In genomic region chr15:83435202-83435601, GRCh38 we compare ENCODE assay signal across 17 cellular contexts. TPM values are rescaled to one million over a fixed set of nuclear protein-coding genes. Genes with fewer than 3 reads are reported as not detected.
DNase-seq lines count a peak whose midpoint lies in the region; ATAC-seq, FAIRE-seq and TF ChIP-seq lines count a peak whose summit lies in the region.
"Had no signal": no experiment of that assay in that cellular context is flagged by ENCODE, and none has a peak within 500 bp of the region (broad histone marks: within the 10 kb centered on the region; RNA-seq: fewer than 3 reads in every experiment).

No MANE protein-coding gene starts in this region.

- no peak for FAIRE-seq in HepG2 (lab: Jason Lieb, UNC)

- no peak for TF ChIP-seq RAD21 in HepG2 (CRISPR knock-in tag; IDR thresholded peaks at IDR 0.05)

- no peaks in the 10 kb centered on the region for H3K36me3 ChIP-seq in BLaER1
- H3K36me3 ChIP-seq in HepG2 (replicated peaks in 1 of 2; ENCODE audit: control insufficient read depth in 1 of 2, insufficient read depth in 2 of 2, low read length in 2 of 2), result no peaks in the 10 kb centered on the region
- no peaks in the 10 kb centered on the region for H3K36me3 ChIP-seq in GM23338 (ENCODE audit: insufficient read depth)
- no peaks in the 10 kb centered on the region for H3K36me3 ChIP-seq in transverse colon

- no peak overlapping the region for H3K27ac Mint-ChIP-seq in GM23338

- no peak for TF ChIP-seq CTCF in astrocyte of the spinal cord (IDR thresholded peaks at IDR 0.05; ENCODE audit: low read depth, low read length)
- no peak for TF ChIP-seq CTCF in HepG2 (CRISPR knock-in tag; IDR thresholded peaks at IDR 0.05)
- TF ChIP-seq CTCF in GM23338 (conservative IDR thresholded peaks at IDR 0.05; ENCODE audit: low read depth in 2 of 2), result no peak
- TF ChIP-seq CTCF in transverse colon (IDR thresholded peaks at IDR 0.05), result no peak

- DNase-seq in M059J (ENCODE audit: low read depth) (peak; percentile 47), astrocyte of the spinal cord (ENCODE audit: low read depth, low spot score) (peak; percentile 5), renal cortical epithelial cell (ENCODE audit: low read depth) (peak; percentile 9), HepG2 (ENCODE audit: low spot score) (no peak), GM23338 (ENCODE audit: low spot score) (no peak), transverse colon (no peak), GM19240 (ENCODE audit: insufficient read length, low spot score) (no peak)
- DNase-seq: 8988T, C1 segment of cervical spinal cord, EL, H7, NCI-H1436, NCI-H2029, NCI-H2171, NCI-H774 had no signal

- no peaks in the 10 kb centered on the region for H3K36me3 Mint-ChIP-seq in GM23338 (ENCODE audit: low read depth)

- 8% methylated on average over 7 of the region's 8 CpGs for WGBS in HepG2 (ENCODE audit: low lambda C conversion rate)
- 49% methylated on average over 8 of the region's 8 CpGs; no CpG with 5 or more reads in 1 of the 2 donors for WGBS in transverse colon (ENCODE audit: low coverage in 1 of 2), 2 donors

- peaks cover 6% of the 10 kb centered on the region for H3K27me3 Mint-ChIP-seq in GM23338 (ENCODE audit: insufficient read depth, low read depth, poor library complexity)

- ATAC-seq in HepG2, result no peak
- ATAC-seq in GM23338, result no peak

- peaks cover 17% of the 10 kb centered on the region for H3K4me1 Mint-ChIP-seq in GM23338

- H3K4me3 ChIP-seq in BLaER1 (no peak overlapping the region), astrocyte of the spinal cord (ENCODE audit: low read depth, low read length) (no peak overlapping the region), HepG2 (replicated peaks in 1 of 3; ENCODE audit: insufficient read depth in 1 of 3, low read depth in 2 of 3, low read length in 3 of 3) (no peak overlapping the region), GM23338 (no peak overlapping the region), transverse colon (no peak overlapping the region)

- intact Hi-C loops in HepG2 (cut with micrococcal nuclease; ENCODE audit: unreplicated experiment), result loop anchor here (5.0 kb wide), 1 partner anchor 188 kb away; no protein-coding TSS in a partner anchor
- intact Hi-C loops in transverse colon (cut with DNase I; ENCODE audit: low total_unique reads), result loop anchor here (10.0 kb wide), 2 partner anchors 180 to 600 kb away; no protein-coding TSS in a partner anchor

- no peaks in the 10 kb centered on the region for H3K9me3 Mint-ChIP-seq in GM23338

- TF ChIP-seq POLR2A in HepG2 (IDR thresholded peaks at IDR 0.05; ENCODE audit: insufficient read depth in 1 of 2, low read depth in 2 of 2, low read length in 2 of 2) (no peak), transverse colon (IDR thresholded peaks at IDR 0.05) (no peak)

- in situ Hi-C loops in astrocyte of the spinal cord (cut with HindIII; ENCODE audit: low sequenced_read_pairs) (no loop called here), HepG2 (cut with HindIII; ENCODE audit: extremely low pct_ligation_motif_present, low pct_unique_long_range_greater_than_20kb) (loop anchor here (5.0 kb wide), 1 partner anchor 122 kb away; no protein-coding TSS in a partner anchor), transverse colon (cut with MboI; ENCODE audit: low pct_ligation_motif_present in 1 of 4, low pct_unique_long_range_greater_than_20kb in 1 of 4, low sequenced_read_pairs in 3 of 4) (loop anchor here in 1 of 4 donors (10.0 kb wide), 2 partner anchors 130 to 190 kb away; no protein-coding TSS in a partner anchor)

- H3F3A ChIP-seq in GM23338 (replicated peaks; ENCODE audit: low read depth), result no peaks in the 10 kb centered on the region

- H3K9ac ChIP-seq in BLaER1 (no peak overlapping the region), HepG2 (ENCODE audit: insufficient read depth, low read depth, low read length) (no peak overlapping the region)

- H3K9me3 ChIP-seq in BLaER1 (no peaks in the 10 kb centered on the region), HepG2 (ENCODE audit: low read length) (no peaks in the 10 kb centered on the region), transverse colon (no peaks in the 10 kb centered on the region)

- no peaks in the 10 kb centered on the region for H3K27me3 ChIP-seq in BLaER1
- peaks cover 1 to 12% of the 10 kb centered on the region in 2 experiments; a peak in 1 of 5 replicates for H3K27me3 ChIP-seq in HepG2 (ENCODE audit: control insufficient read depth in 1 of 2, insufficient read depth in 2 of 2, low read length in 2 of 2)
- no peaks in the 10 kb centered on the region for H3K27me3 ChIP-seq in GM23338 (ENCODE audit: insufficient read depth)
- no peaks in the 10 kb centered on the region for H3K27me3 ChIP-seq in transverse colon

- TF ChIP-seq EP300 in HepG2 (IDR thresholded peaks at IDR 0.05; ENCODE audit: low read depth in 2 of 2, low read length in 2 of 2) (no peak), HepG2 (CRISPR knock-in tag; IDR thresholded peaks at IDR 0.05; ENCODE audit: borderline replicate concordance) (no peak), transverse colon (IDR thresholded peaks at IDR 0.05; ENCODE audit: low read depth) (no peak)

- no TSS peak for BruUV-seq in HepG2 (replicated peaks; lab: Mats Ljungman, UMichigan)

- H3K4me3 Mint-ChIP-seq in GM23338, result no peak overlapping the region

- CTCF ChIA-PET in HepG2 (lab: Yijun Ruan, JAX; ENCODE audit: low intra/inter-chr PET ratio, low total read pairs), result no interaction called here

- POLR2A ChIA-PET in HepG2 (lab: Yijun Ruan, JAX), result no interaction called here

- H3K27ac ChIP-seq in BLaER1, result no peak overlapping the region
- no peak overlapping the region for H3K27ac ChIP-seq in HepG2 (ENCODE audit: extremely low read length, insufficient read depth, low read length)
- no peak overlapping the region for H3K27ac ChIP-seq in GM23338 (ENCODE audit: low read depth)
- no peak overlapping the region for H3K27ac ChIP-seq in transverse colon

- no peaks in the 10 kb centered on the region for H3K79me2 ChIP-seq in HepG2 (ENCODE audit: insufficient read depth, low read length)
- H3K79me2 ChIP-seq in GM23338 (replicated peaks; ENCODE audit: insufficient read depth), result no peaks in the 10 kb centered on the region

- no peaks in the 10 kb centered on the region for H4K20me1 ChIP-seq in BLaER1
- no peaks in the 10 kb centered on the region for H4K20me1 ChIP-seq in HepG2 (ENCODE audit: insufficient read depth, low read length)
- no peaks in the 10 kb centered on the region for H4K20me1 ChIP-seq in GM23338 (replicated peaks; ENCODE audit: insufficient read depth)

- H2AFZ ChIP-seq in HepG2 (ENCODE audit: low read length) (no peak overlapping the region), GM23338 (no peak overlapping the region)

- H3K4me1 ChIP-seq in BLaER1 (peaks cover 31% of the 10 kb centered on the region), HepG2 (ENCODE audit: insufficient read depth, low read length) (no peaks in the 10 kb centered on the region), GM23338 (ENCODE audit: insufficient read depth) (no peaks in the 10 kb centered on the region; the same call in 1 of the 2 replicates), transverse colon (no peaks in the 10 kb centered on the region)

- peak overlapping the region; percentile 67 for H3K4me2 ChIP-seq in BLaER1
- H3K4me2 ChIP-seq in HepG2 (ENCODE audit: low read depth, low read length), result no peak overlapping the region
- H3K4me2 ChIP-seq in GM23338, result no peak overlapping the region

- H3K9me2 ChIP-seq in GM23338 (ENCODE audit: insufficient read depth), result no peaks in the 10 kb centered on the region

TF ChIP-seq in HepG2, 621 proteins besides CTCF, POLR2A, EP300 and RAD21:
- TF ChIP-seq ZZZ3 (CRISPR knock-in tag; IDR thresholded peaks at IDR 0.05; ENCODE audit: borderline replicate concordance) (no peak), ZNF484 (CRISPR knock-in tag; IDR thresholded peaks at IDR 0.05; ENCODE audit: borderline replicate concordance, low read depth) (no peak), KDM5A (IDR thresholded peaks at IDR 0.05; ENCODE audit: borderline replicate concordance, low read length) (no peak), HNF4A (CRISPR knock-in tag; IDR thresholded peaks at IDR 0.05) (no peak), AKAP8 (CRISPR knock-in tag; IDR thresholded peaks at IDR 0.05) (no peak)

TF ChIP-seq in GM23338, 12 proteins besides CTCF, POLR2A, EP300 and RAD21:
- TF ChIP-seq ZNF114 (CRISPR knock-in tag; IDR thresholded peaks at IDR 0.05) (no peak), NANOG (IDR thresholded peaks at IDR 0.05; ENCODE audit: borderline replicate concordance) (no peak), POLR2AphosphoS5 (IDR thresholded peaks at IDR 0.05; ENCODE audit: low read depth) (no peak), EZH2 (IDR thresholded peaks at IDR 0.05; ENCODE audit: low read depth, unreplicated experiment) (no peak), STAT1 (IDR thresholded peaks at IDR 0.05; ENCODE audit: unreplicated experiment) (no peak)

RNA-seq across cellular contexts. Expression of gene SH3GL3, which starts 11.9 kb away (rescaled TPM):
- total RNA-seq in M059J (2014; rRNA removed; shearing (Covaris generic)), result 0.27 TPM in 1 of 2 replicates, not detected in the other
- total RNA-seq in renal cortical epithelial cell (0.35 and 0.69 TPM in 2 replicates), HepG2 (2016; rRNA removed; fragmentation: Illumina TruSeq; extraction: Trizol) (not detected in 2 replicates), transverse colon (not detected)
- total RNA-seq in HepG2 (2016; cell fraction: cytosol; rRNA removed; fragmentation: Illumina TruSeq; extraction: Trizol; ENCODE audit: low read depth), result not detected in 2 replicates
- total RNA-seq in HepG2 (2016; cell fraction: insoluble cytoplasmic fraction; rRNA removed; fragmentation: Illumina TruSeq; extraction: Trizol), result not detected in 2 replicates
- total RNA-seq in HepG2 (2016; cell fraction: membrane; rRNA removed; fragmentation: Illumina TruSeq; extraction: Trizol), result not detected in 2 replicates
- total RNA-seq in HepG2 (2016; cell fraction: nucleus; rRNA removed; fragmentation: Illumina TruSeq; extraction: Trizol), result not detected in 2 replicates
- polyA plus RNA-seq in HepG2 (2011; rRNA removed) (not detected in 2 replicates), GM23338 (2016; fragmentation: Nextera tagmentation; extraction: Ambion mirVana) (15.9 and 18.8 TPM in 2 replicates)
- polyA plus RNA-seq in HepG2 (2011; cell fraction: cytosol; rRNA removed), result not detected in 2 replicates
- not detected in 2 replicates for polyA plus RNA-seq in HepG2 (2011; cell fraction: nucleus; rRNA removed)
- not detected in 2 replicates for polyA plus RNA-seq in HepG2 (2012)
- not detected in 2 replicates for polyA plus RNA-seq in HepG2 (2016; cell fraction: cytosol; fragmentation: Illumina TruSeq; extraction: Trizol; ENCODE audit: low read depth)
- polyA plus RNA-seq in HepG2 (2016; cell fraction: insoluble cytoplasmic fraction; fragmentation: Illumina TruSeq; extraction: Trizol; ENCODE audit: low read depth), result not detected in 2 replicates
- not detected in 2 replicates for polyA plus RNA-seq in HepG2 (2016; cell fraction: membrane; fragmentation: Illumina TruSeq; extraction: Trizol; ENCODE audit: low read depth)
- not detected in 2 replicates for polyA plus RNA-seq in HepG2 (2016; cell fraction: nucleus; fragmentation: Illumina TruSeq; extraction: Trizol; ENCODE audit: insufficient read depth, low read depth)
- not detected in 2 replicates for polyA minus RNA-seq in HepG2 (2011; rRNA and poly(A)+ RNA removed; ENCODE audit: low replicate concordance)
- not detected in 2 replicates for polyA minus RNA-seq in HepG2 (2011; cell fraction: cytosol; rRNA and poly(A)+ RNA removed)
- polyA minus RNA-seq in HepG2 (2011; cell fraction: nucleus; rRNA and poly(A)+ RNA removed), result not detected in 2 replicates
- 21.1 and 21.7 TPM in 2 replicates for total RNA-seq in GM23338 (2014; rRNA removed; shearing (Covaris generic))
- total RNA-seq: HT-29 had no signal

Comparison
In these comparisons a context has a peak if more than half of its experiments do, and no peak if none do; other contexts are left out.
1. DNase-seq: peak in M059J (single experiment), astrocyte of the spinal cord (single experiment) and renal cortical epithelial cell (single experiment); none in HepG2 (single experiment), GM23338 (single experiment), transverse colon (single experiment) and GM19240 (single experiment).
2. RNA of gene SH3GL3, which starts 11.9 kb away (total RNA-seq): 21.1 to 21.7 TPM in GM23338; 0.35 to 0.69 TPM in renal cortical epithelial cell, 0.27 TPM in M059J, not detected in HepG2 and not detected in transverse colon; every median in the first group is over 10 times any median in the second.